ENCODE assay signal across 8 cellular contexts in genomic region chr15:66251790-66252355, GRCh38. TPM values are rescaled to one million over a fixed set of nuclear protein-coding genes. Genes with fewer than 3 reads are reported as not detected.
A peak's percentile ranks its signal among the peaks of the same experiment; 100 is the strongest.
DNase-seq lines count a peak whose midpoint lies in the region; ATAC-seq and TF ChIP-seq lines count a peak whose summit lies in the region.

No MANE protein-coding gene starts in this region.

- no peak for TF ChIP-seq CTCF in esophagus squamous epithelium (IDR thresholded peaks at IDR 0.05)

- intact Hi-C loops in esophagus squamous epithelium (cut with DNase I): no loop called here

- no peak for TF ChIP-seq POLR2A in esophagus squamous epithelium (IDR thresholded peaks at IDR 0.05)

- DNase-seq in NCI-H2081 (lab: John Stamatoyannopoulos, UW): peak; percentile 67 to 68
- DNase-seq in NCI-H2081 treated with DMSO at 0.1 percent for 48 hours (lab: John Stamatoyannopoulos, UW): no peak
- peak; percentile 60 for DNase-seq in NCI-H526 treated with DMSO at 0.1 percent for 48 hours (lab: John Stamatoyannopoulos, UW)
- DNase-seq in esophagus squamous epithelium (lab: John Stamatoyannopoulos, UW): no peak
- DNase-seq in skeletal muscle cell (ENCODE audit: low read depth): no peak
- DNase-seq in kidney glomerular epithelial cell (lab: John Stamatoyannopoulos, UW): no peak

- peaks cover 21 to 34% (median 26%) of the 10 kb centered on the region in 3 donors for H3K4me1 ChIP-seq in esophagus squamous epithelium

- peaks cover 16 to 83% (median 29%) of the 10 kb centered on the region in 4 donors for H3K27me3 ChIP-seq in esophagus squamous epithelium

- WGBS in esophagus squamous epithelium, 2 donors: 9% methylated on average over 13 of the region's 41 CpGs; no CpG with 5 or more reads in 1 of the 2 donors

- H3K9me3 ChIP-seq in esophagus squamous epithelium: no peaks in the 10 kb centered on the region

- H3K4me3 ChIP-seq in esophagus squamous epithelium (peak overlapping the region; percentile 35 to 74 (median 48)), skeletal muscle cell (ENCODE audit: low read depth, low read length) (peak overlapping the region; percentile 37)

- no peaks in the 10 kb centered on the region for H3K36me3 ChIP-seq in esophagus squamous epithelium

- H3K27ac ChIP-seq in esophagus squamous epithelium: no peak overlapping the region

- no peak for ATAC-seq in GM18519 (IDR thresholded peaks at IDR 0.05; ENCODE audit: low FRiP score, unreplicated experiment)
- ATAC-seq in GM18502 (IDR thresholded peaks at IDR 0.05; ENCODE audit: poor library complexity, unreplicated experiment): no peak

RNA-seq across cellular contexts. Expression of gene MEGF11, which starts 1.7 kb away (rescaled TPM):
- not detected for total RNA-seq in esophagus squamous epithelium

RNA-seq across cellular contexts. Expression of gene DIS3L, which starts 41.5 kb away (rescaled TPM):
- 10 to 100 TPM; 12.5 to 34.0 (median 20.6) TPM for total RNA-seq in esophagus squamous epithelium

Comparison
In these comparisons a context has a peak if more than half of its experiments do, and no peak if none do; other contexts are left out.
1. DNase-seq: peak in NCI-H2081 (2 of 2) and NCI-H526 treated with DMSO at 0.1 percent for 48 hours (single experiment); none in NCI-H2081 treated with DMSO at 0.1 percent for 48 hours (single experiment), esophagus squamous epithelium (single experiment), skeletal muscle cell (single experiment) and kidney glomerular epithelial cell (single experiment).